Comparison of ENCODE assay signal across 8 cellular contexts in the genomic region with DNA sequence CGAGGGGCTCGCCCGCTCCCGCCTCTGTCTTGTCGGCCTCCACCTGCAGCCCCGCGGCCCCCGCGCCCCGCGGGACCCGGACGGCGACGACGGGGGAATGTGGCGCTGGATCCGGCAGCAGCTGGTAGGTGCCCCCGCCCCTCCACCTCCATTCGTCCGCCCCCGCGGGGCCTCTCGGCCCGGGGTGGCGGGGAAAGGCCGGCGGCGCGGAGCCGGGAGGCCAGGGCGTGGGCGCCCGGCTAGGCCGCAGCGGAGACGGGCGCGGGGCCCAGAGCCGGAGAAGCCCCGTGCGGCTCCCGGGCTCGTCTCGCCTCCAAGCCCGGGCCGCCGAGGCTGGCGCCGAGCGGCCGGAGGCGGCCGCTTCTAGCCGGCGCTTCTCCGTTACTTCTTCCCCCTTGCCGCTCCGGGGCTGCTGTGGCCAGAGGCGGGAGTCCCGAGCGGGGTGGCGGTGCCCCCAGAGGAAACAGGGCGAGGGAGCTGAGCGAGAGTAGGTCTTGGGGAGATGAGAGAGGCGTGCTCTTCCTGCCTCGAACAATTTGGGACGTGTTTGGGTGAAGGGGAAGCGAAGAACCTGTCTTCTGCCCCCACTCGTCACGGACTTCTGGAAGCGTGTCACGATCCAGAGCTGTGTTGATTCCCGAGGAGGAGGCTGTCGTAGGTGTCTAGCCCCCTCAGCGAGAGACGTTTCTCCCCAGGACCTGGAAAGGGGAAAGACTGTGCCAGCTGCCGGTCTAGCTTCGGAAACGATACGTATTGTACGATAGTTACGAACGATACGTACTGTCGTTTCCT. TPM values are rescaled to one million over a fixed set of nuclear protein-coding genes. Genes with fewer than 3 reads are reported as not detected.
DNase-seq lines count a peak whose midpoint lies in the region; ATAC-seq and TF ChIP-seq lines count a peak whose summit lies in the region.

No MANE protein-coding gene starts in this region.

- H3K4me1 ChIP-seq in A673 (ENCODE audit: insufficient read depth, low read length, poor library complexity, severe bottlenecking), result peaks cover 13% of the 10 kb centered on the region
- H3K4me1 ChIP-seq in muscle layer of duodenum (ENCODE audit: control insufficient read depth in 1 of 2, insufficient read depth in 2 of 2, low read length in 2 of 2), result peaks cover 13 to 17% of the 10 kb centered on the region in 2 donors

- BruUV-seq in A673 (replicated peaks; lab: Mats Ljungman, UMichigan), result no TSS peak

- peak overlapping the region; percentile 83 for H3K27ac ChIP-seq in A673 (ENCODE audit: low read depth, low read length, poor library complexity, severe bottlenecking)
- peak overlapping the region; percentile 97 for H3K27ac ChIP-seq in muscle layer of duodenum (ENCODE audit: low read length)

- H3K36me3 ChIP-seq in A673 (ENCODE audit: insufficient read depth, low read length, poor library complexity, severe bottlenecking) (no peaks in the 10 kb centered on the region), muscle layer of duodenum (ENCODE audit: control insufficient read depth in 1 of 2, insufficient read depth in 2 of 2, low read length in 2 of 2) (no peaks in the 10 kb centered on the region)

- no peak for TF ChIP-seq CTCF in A673 (conservative IDR thresholded peaks at IDR 0.05; ENCODE audit: low read depth, low read length)

- DNase-seq in A673 (ENCODE audit: low spot score) (peak; percentile 60), NCI-H69 (lab: John Stamatoyannopoulos, UW) (peak; percentile 79), erythroblast (lab: John Stamatoyannopoulos, UW) (peak; percentile 75 to 86)
- DNase-seq in activated CD8-positive, alpha-beta memory T cell treated with anti-CD3 and anti-CD28 coated beads, Interleukin-2, amount 50 U/mL, for 48 hours, result peak; percentile 77
- peak; percentile 32 to 70 (median 60) for DNase-seq in stimulated activated naive CD4-positive, alpha-beta T cell (lab: John Stamatoyannopoulos, UW)

- POLR2A ChIA-PET in A673 (lab: Charles Lee; ENCODE audit: low non-redundant PET), result no interaction called here

- intact Hi-C loops in A673 (cut with micrococcal nuclease; ENCODE audit: unreplicated experiment), result no loop called here

- ATAC-seq in GM18519 (IDR thresholded peaks at IDR 0.05; ENCODE audit: low FRiP score, unreplicated experiment) (peak; percentile 26), HG03025 (IDR thresholded peaks at IDR 0.05; ENCODE audit: low FRiP score, unreplicated experiment) (peak; percentile 35)

- TF ChIP-seq POLR2A in erythroblast (IDR thresholded peaks at IDR 0.05; ENCODE audit: low read length), result peak; percentile 66

- H3K27me3 ChIP-seq in A673 (replicated peaks; ENCODE audit: insufficient read depth, low read depth, low read length, poor library complexity) (no peaks in the 10 kb centered on the region), muscle layer of duodenum (ENCODE audit: low read depth, low read length) (no peaks in the 10 kb centered on the region)

- H3K4me3 ChIP-seq in A673 (ENCODE audit: low read depth, low read length, poor library complexity, severe bottlenecking) (peak overlapping the region; percentile 73), muscle layer of duodenum (ENCODE audit: low read depth in 1 of 2, low read length in 2 of 2) (peak overlapping the region; percentile 80 to 87)

- H3K9me3 ChIP-seq in A673 (ENCODE audit: low read depth, low read length, poor library complexity, severe bottlenecking) (no peaks in the 10 kb centered on the region), muscle layer of duodenum (ENCODE audit: control insufficient read depth in 1 of 2, low read length in 2 of 2) (no peaks in the 10 kb centered on the region)

- CTCF ChIA-PET in A673 (lab: Charles Lee), result no interaction called here

RNA-seq across cellular contexts. Expression of gene ATP11B, which starts 0.6 kb away (rescaled TPM):
- total RNA-seq in A673 (2021), result 68.7 and 70.1 TPM in 2 replicates

Comparison
In these comparisons a context has a peak if more than half of its experiments do, and no peak if none do; other contexts are left out.
1. Peak in every context shown above with its lines: DNase-seq, ATAC-seq, H3K4me3 ChIP-seq and H3K27ac ChIP-seq.